ENCODE assay signal across 1 cellular context in genomic region chr3:187896664-187897063, GRCh38.
TF ChIP-seq lines count a peak whose summit lies in the region.

No MANE protein-coding gene starts in this region.

TF ChIP-seq in WTC11, 78 proteins besides CTCF, POLR2A, EP300 and RAD21 (continued from another document):
- no peak for TF ChIP-seq STAT6 (CRISPR knock-in tag; conservative IDR thresholded peaks at IDR 0.05; ENCODE audit: low read depth)
- TF ChIP-seq USF2 (CRISPR knock-in tag; IDR thresholded peaks at IDR 0.05): no peak
